In the genomic region with DNA sequence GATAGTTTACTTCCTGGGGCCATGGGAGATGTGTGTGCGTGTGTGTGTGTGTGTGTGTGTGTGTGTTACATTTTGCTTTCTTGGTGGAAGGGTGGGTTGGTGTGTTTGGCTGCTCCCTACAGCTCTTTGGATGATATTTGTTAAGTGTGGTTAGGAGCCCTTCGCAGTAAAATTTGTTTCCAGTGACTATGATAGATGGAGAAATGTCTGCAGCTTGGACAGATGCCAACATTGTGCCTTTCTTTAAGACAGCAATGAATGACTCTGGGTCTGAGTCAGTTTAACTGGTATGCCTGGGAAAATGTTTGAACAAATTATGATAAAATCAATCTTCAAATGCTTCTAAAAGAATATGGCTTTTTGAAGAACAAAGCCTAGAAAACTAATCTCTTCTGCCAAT, we compare ENCODE assay signal across 2 cellular contexts.
TF ChIP-seq lines count a peak whose summit lies in the region.

No MANE protein-coding gene starts in this region.

TF ChIP-seq in HEK293, 187 proteins besides CTCF, POLR2A, EP300 and RAD21 (continued from another document):
- TF ChIP-seq, protein P1, sequence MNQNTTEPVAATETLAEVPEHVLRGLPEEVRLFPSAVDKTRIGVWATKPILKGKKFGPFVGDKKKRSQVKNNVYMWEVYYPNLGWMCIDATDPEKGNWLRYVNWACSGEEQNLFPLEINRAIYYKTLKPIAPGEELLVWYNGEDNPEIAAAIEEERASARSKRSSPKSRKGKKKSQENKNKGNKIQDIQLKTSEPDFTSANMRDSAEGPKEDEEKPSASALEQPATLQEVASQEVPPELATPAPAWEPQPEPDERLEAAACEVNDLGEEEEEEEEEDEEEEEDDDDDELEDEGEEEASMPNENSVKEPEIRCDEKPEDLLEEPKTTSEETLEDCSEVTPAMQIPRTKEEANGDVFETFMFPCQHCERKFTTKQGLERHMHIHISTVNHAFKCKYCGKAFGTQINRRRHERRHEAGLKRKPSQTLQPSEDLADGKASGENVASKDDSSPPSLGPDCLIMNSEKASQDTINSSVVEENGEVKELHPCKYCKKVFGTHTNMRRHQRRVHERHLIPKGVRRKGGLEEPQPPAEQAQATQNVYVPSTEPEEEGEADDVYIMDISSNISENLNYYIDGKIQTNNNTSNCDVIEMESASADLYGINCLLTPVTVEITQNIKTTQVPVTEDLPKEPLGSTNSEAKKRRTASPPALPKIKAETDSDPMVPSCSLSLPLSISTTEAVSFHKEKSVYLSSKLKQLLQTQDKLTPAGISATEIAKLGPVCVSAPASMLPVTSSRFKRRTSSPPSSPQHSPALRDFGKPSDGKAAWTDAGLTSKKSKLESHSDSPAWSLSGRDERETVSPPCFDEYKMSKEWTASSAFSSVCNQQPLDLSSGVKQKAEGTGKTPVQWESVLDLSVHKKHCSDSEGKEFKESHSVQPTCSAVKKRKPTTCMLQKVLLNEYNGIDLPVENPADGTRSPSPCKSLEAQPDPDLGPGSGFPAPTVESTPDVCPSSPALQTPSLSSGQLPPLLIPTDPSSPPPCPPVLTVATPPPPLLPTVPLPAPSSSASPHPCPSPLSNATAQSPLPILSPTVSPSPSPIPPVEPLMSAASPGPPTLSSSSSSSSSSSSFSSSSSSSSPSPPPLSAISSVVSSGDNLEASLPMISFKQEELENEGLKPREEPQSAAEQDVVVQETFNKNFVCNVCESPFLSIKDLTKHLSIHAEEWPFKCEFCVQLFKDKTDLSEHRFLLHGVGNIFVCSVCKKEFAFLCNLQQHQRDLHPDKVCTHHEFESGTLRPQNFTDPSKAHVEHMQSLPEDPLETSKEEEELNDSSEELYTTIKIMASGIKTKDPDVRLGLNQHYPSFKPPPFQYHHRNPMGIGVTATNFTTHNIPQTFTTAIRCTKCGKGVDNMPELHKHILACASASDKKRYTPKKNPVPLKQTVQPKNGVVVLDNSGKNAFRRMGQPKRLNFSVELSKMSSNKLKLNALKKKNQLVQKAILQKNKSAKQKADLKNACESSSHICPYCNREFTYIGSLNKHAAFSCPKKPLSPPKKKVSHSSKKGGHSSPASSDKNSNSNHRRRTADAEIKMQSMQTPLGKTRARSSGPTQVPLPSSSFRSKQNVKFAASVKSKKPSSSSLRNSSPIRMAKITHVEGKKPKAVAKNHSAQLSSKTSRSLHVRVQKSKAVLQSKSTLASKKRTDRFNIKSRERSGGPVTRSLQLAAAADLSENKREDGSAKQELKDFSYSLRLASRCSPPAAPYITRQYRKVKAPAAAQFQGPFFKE (tag by site-specific recombination; IDR thresholded peaks at IDR 0.05; ENCODE audit: borderline replicate concordance) = no peak

TF ChIP-seq in SK-N-SH, 30 proteins besides CTCF, POLR2A, EP300 and RAD21 (continued from another document):
- TF ChIP-seq, protein P2, sequence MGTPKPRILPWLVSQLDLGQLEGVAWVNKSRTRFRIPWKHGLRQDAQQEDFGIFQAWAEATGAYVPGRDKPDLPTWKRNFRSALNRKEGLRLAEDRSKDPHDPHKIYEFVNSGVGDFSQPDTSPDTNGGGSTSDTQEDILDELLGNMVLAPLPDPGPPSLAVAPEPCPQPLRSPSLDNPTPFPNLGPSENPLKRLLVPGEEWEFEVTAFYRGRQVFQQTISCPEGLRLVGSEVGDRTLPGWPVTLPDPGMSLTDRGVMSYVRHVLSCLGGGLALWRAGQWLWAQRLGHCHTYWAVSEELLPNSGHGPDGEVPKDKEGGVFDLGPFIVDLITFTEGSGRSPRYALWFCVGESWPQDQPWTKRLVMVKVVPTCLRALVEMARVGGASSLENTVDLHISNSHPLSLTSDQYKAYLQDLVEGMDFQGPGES (IDR thresholded peaks at IDR 0.05; ENCODE audit: low read depth, low read length) = no peak
- TF ChIP-seq FOXM1 (IDR thresholded peaks at IDR 0.05; ENCODE audit: low read depth) = no peak
